8 cellular contexts compared by ENCODE assay signal in the genomic region with DNA sequence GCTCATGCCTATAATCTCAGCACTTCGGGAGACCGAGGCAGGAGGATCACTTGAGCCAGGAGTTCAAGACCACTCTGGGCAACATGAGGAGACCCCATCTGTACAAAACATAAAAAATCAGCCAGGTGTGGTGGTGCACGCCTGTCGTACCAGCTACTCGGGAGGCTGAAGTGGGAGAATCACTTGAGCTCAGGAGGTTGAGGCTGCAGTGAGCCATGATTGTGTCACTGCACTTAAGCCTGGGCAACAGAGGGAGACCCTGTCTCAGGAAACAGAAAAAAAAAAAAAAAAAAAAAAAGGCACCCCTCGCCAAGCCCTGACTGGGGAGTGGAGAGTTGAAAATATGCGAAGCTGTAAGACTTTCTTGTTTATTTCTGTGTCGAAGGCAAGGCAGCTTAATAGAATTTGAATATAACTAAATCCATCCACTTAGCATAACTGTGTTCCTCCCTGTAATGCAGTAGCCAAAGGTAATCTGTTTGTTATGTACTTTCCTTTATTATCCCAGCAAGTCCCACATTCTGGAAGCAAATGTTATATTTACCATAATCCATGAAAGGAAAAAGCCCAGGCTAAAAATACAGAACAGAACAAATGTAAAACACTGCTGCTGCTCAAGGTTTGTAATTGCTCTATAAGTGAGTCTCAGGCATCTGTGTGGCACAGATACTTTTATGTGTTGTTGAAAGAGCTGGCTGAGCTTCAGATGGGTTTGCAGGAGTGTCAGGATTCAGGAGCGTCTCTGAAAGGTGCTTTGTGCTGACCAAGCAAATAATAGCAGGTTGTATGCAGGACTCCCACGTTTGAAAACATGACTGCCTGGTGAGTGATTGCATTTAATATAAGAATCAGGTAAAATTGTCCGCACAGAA.
DNase-seq lines count a peak whose midpoint lies in the region; ATAC-seq and TF ChIP-seq lines count a peak whose summit lies in the region.

No MANE protein-coding gene starts in this region.

- H3K9me3 Mint-ChIP-seq in CD14-positive monocyte = peaks cover 0 to 4% (median 0%) of the 10 kb centered on the region in 7 donors

- no peak overlapping the region for H3K4me3 ChIP-seq in effector memory CD4-positive, alpha-beta T cell (ENCODE audit: insufficient read depth, low read depth, low read length, poor library complexity, severe bottlenecking)

- H3K9me3 ChIP-seq in effector memory CD4-positive, alpha-beta T cell (ENCODE audit: control insufficient read depth, low read length) = no peaks in the 10 kb centered on the region

- no peaks in the 10 kb centered on the region for H3K27me3 ChIP-seq in effector memory CD4-positive, alpha-beta T cell (replicated peaks; ENCODE audit: control insufficient read depth, insufficient read depth, low read length, poor library complexity, severe bottlenecking)

- ATAC-seq in GM19467 (IDR thresholded peaks at IDR 0.05; ENCODE audit: unreplicated experiment) (peak; percentile 10), HG03432 (IDR thresholded peaks at IDR 0.05; ENCODE audit: unreplicated experiment) (peak; percentile 24), left lobe of liver (no peak)

- peak overlapping the region; percentile 94 for H3K27ac ChIP-seq in effector memory CD4-positive, alpha-beta T cell (ENCODE audit: insufficient read depth, low read length, poor library complexity, severe bottlenecking)

- no peaks in the 10 kb centered on the region for H3K36me3 ChIP-seq in effector memory CD4-positive, alpha-beta T cell (ENCODE audit: control insufficient read depth, insufficient read depth, low read length)

- intact Hi-C loops in CD14-positive monocyte (cut with micrococcal nuclease) = no loop called here

- H3K27me3 Mint-ChIP-seq in CD14-positive monocyte (ENCODE audit: low read depth in 3 of 3) = peaks cover 0 to 1% (median 0%) of the 10 kb centered on the region in 3 donors

- H3K4me1 Mint-ChIP-seq in CD14-positive monocyte = peaks cover 75% of the 10 kb centered on the region

- H3K27ac Mint-ChIP-seq in CD14-positive monocyte = peak overlapping the region; percentile 59 to 89 (median 87)

- no peaks in the 10 kb centered on the region for H3K36me3 Mint-ChIP-seq in CD14-positive monocyte

- H3K4me3 Mint-ChIP-seq in CD14-positive monocyte = peak overlapping the region; percentile 48 to 80

- peaks cover 76% of the 10 kb centered on the region for H3K4me1 ChIP-seq in effector memory CD4-positive, alpha-beta T cell (ENCODE audit: control insufficient read depth, insufficient read depth, low read length, poor library complexity, severe bottlenecking)

- no peak for TF ChIP-seq CTCF in CD14-positive monocyte (IDR thresholded peaks at IDR 0.05)

- DNase-seq in CD14-positive monocyte (ENCODE audit: low spot score) (no peak), left lobe of liver (ENCODE audit: low spot score) (no peak), HT-29 (ENCODE audit: low spot score) (no peak), islet precursor cell (no peak), putamen (ENCODE audit: low spot score) (no peak)
- DNase-seq in effector memory CD4-positive, alpha-beta T cell = no peak
